ENCODE assay signal across 12 cellular contexts in genomic region chr2:15984367-15985255, GRCh38. TPM values are rescaled to one million over a fixed set of nuclear protein-coding genes. Genes with fewer than 3 reads are reported as not detected.
A peak's percentile ranks its signal among the peaks of the same experiment; 100 is the strongest.
DNase-seq lines count a peak whose midpoint lies in the region; ATAC-seq, FAIRE-seq and TF ChIP-seq lines count a peak whose summit lies in the region.
"Had no signal": no experiment of that assay in that cellular context is flagged by ENCODE, and none has a peak within 500 bp of the region (broad histone marks: within the 10 kb centered on the region; RNA-seq: fewer than 3 reads in every experiment).

No MANE protein-coding gene starts in this region.

- ATAC-seq in HG02973 (IDR thresholded peaks at IDR 0.05; ENCODE audit: unreplicated experiment), result no peak
- no peak for ATAC-seq in GM18861 (IDR thresholded peaks at IDR 0.05; ENCODE audit: unreplicated experiment)

- FAIRE-seq in frontal cortex (lab: Jason Lieb, UNC), result no peak
- FAIRE-seq: bronchial epithelial cell, RCC 7860 had no signal

- no peak for TF ChIP-seq CTCF in nephron (IDR thresholded peaks at IDR 0.05; ENCODE audit: unreplicated experiment in 3 of 3)

- no peaks in the 10 kb centered on the region for H3K36me3 Mint-ChIP-seq in nephron (ENCODE audit: low read depth)

- peaks cover 28% of the 10 kb centered on the region for H3K4me1 Mint-ChIP-seq in nephron

- H3K4me3 Mint-ChIP-seq in nephron, result no peak overlapping the region

- peak overlapping the region in 2 of 3 experiments; percentile 15 to 75 for H3K27ac Mint-ChIP-seq in nephron

- no peaks in the 10 kb centered on the region for H3K27me3 Mint-ChIP-seq in nephron (ENCODE audit: low read depth)

- DNase-seq in Ammon's horn (ENCODE audit: low spot score) (peak; percentile 98), NCI-H2227 treated with DMSO at 0.1 percent for 48 hours (lab: John Stamatoyannopoulos, UW) (peak; percentile 40), frontal cortex (ENCODE audit: low spot score in 2 of 2) (peak; percentile 75), Kasumi-1 (lab: John Stamatoyannopoulos, UW) (no peak)
- DNase-seq in stimulated activated CD4-positive, alpha-beta T cell treated with anti-CD3 and anti-CD28 coated beads, Interleukin-4, amount 100 ng/mL, for 1 hour, result no peak
- DNase-seq: lower lobe of right lung, MM.1S had no signal

- H3K9me3 Mint-ChIP-seq in nephron, result no peaks in the 10 kb centered on the region

RNA-seq across cellular contexts. Expression of gene MYCN, which starts 44.3 kb away (rescaled TPM):
- 70.5 TPM for total RNA-seq in frontal cortex
- total RNA-seq: bronchial epithelial cell had no signal

Comparison
In these comparisons a context has a peak if more than half of its experiments do, and no peak if none do; other contexts are left out.
1. DNase-seq: peak in Ammon's horn (single experiment), NCI-H2227 treated with DMSO at 0.1 percent for 48 hours (single experiment) and frontal cortex (2 of 2); none in Kasumi-1 (0 of 2) and stimulated activated CD4-positive, alpha-beta T cell treated with anti-CD3 and anti-CD28 coated beads, Interleukin-4, amount 100 ng/mL, for 1 hour (single experiment).